1 cellular context compared by ENCODE assay signal in the genomic region with DNA sequence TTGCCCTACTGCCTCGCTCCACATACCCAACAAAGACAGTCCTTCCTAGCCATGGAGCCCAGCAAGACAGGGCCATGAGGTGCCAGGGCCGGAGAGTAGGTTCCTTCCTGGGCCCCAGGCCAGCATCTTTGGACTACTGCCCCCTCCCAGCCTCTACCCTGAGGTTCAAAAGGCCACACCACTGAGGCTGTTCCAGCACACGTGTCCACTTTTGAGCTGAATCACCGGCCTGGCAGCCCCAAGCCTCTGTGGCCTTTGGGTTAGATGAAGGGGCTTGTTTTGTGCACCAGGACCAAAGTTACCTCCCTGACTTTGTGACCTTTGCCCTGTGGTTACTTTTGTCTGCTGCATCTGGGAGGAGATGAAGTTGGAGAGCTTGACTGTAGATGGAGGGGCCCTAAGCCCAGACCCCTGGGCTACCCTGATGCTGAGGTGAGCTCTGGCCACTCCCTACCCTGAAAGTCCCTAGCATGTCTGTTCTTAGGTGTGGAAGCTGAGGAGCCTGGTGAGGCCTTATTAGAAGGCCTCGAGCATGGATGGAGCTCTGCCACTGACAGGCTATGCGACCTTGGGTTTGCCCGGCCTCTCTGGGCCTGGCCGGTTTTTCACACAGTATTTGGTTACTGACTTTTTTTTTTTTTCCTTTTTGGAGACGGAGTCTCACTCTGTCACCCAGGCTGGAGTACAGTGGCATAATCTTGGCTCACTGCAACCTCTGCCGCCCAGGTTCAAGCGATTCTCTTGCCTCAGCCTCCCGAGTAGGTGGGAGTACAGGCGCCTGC.
TF ChIP-seq lines count a peak whose summit lies in the region.

No MANE protein-coding gene starts in this region.

TF ChIP-seq in H1, 55 proteins besides CTCF, POLR2A, EP300 and RAD21:
- TF ChIP-seq, protein P1, sequence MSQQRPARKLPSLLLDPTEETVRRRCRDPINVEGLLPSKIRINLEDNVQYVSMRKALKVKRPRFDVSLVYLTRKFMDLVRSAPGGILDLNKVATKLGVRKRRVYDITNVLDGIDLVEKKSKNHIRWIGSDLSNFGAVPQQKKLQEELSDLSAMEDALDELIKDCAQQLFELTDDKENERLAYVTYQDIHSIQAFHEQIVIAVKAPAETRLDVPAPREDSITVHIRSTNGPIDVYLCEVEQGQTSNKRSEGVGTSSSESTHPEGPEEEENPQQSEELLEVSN (IDR thresholded peaks at IDR 0.05) = no peak
- TF ChIP-seq KDM4A (IDR thresholded peaks at IDR 0.05; ENCODE audit: low read depth, low read length, severe bottlenecking) (no peak), SP4 (IDR thresholded peaks at IDR 0.05; ENCODE audit: low read length) (no peak), RFX5 (IDR thresholded peaks at IDR 0.05; ENCODE audit: borderline replicate concordance, low read depth, low read length) (no peak), TAF7 (optimal IDR thresholded peaks at IDR 0.05; ENCODE audit: borderline replicate concordance, low read depth, low read length) (no peak)
- TF ChIP-seq, protein P2, sequence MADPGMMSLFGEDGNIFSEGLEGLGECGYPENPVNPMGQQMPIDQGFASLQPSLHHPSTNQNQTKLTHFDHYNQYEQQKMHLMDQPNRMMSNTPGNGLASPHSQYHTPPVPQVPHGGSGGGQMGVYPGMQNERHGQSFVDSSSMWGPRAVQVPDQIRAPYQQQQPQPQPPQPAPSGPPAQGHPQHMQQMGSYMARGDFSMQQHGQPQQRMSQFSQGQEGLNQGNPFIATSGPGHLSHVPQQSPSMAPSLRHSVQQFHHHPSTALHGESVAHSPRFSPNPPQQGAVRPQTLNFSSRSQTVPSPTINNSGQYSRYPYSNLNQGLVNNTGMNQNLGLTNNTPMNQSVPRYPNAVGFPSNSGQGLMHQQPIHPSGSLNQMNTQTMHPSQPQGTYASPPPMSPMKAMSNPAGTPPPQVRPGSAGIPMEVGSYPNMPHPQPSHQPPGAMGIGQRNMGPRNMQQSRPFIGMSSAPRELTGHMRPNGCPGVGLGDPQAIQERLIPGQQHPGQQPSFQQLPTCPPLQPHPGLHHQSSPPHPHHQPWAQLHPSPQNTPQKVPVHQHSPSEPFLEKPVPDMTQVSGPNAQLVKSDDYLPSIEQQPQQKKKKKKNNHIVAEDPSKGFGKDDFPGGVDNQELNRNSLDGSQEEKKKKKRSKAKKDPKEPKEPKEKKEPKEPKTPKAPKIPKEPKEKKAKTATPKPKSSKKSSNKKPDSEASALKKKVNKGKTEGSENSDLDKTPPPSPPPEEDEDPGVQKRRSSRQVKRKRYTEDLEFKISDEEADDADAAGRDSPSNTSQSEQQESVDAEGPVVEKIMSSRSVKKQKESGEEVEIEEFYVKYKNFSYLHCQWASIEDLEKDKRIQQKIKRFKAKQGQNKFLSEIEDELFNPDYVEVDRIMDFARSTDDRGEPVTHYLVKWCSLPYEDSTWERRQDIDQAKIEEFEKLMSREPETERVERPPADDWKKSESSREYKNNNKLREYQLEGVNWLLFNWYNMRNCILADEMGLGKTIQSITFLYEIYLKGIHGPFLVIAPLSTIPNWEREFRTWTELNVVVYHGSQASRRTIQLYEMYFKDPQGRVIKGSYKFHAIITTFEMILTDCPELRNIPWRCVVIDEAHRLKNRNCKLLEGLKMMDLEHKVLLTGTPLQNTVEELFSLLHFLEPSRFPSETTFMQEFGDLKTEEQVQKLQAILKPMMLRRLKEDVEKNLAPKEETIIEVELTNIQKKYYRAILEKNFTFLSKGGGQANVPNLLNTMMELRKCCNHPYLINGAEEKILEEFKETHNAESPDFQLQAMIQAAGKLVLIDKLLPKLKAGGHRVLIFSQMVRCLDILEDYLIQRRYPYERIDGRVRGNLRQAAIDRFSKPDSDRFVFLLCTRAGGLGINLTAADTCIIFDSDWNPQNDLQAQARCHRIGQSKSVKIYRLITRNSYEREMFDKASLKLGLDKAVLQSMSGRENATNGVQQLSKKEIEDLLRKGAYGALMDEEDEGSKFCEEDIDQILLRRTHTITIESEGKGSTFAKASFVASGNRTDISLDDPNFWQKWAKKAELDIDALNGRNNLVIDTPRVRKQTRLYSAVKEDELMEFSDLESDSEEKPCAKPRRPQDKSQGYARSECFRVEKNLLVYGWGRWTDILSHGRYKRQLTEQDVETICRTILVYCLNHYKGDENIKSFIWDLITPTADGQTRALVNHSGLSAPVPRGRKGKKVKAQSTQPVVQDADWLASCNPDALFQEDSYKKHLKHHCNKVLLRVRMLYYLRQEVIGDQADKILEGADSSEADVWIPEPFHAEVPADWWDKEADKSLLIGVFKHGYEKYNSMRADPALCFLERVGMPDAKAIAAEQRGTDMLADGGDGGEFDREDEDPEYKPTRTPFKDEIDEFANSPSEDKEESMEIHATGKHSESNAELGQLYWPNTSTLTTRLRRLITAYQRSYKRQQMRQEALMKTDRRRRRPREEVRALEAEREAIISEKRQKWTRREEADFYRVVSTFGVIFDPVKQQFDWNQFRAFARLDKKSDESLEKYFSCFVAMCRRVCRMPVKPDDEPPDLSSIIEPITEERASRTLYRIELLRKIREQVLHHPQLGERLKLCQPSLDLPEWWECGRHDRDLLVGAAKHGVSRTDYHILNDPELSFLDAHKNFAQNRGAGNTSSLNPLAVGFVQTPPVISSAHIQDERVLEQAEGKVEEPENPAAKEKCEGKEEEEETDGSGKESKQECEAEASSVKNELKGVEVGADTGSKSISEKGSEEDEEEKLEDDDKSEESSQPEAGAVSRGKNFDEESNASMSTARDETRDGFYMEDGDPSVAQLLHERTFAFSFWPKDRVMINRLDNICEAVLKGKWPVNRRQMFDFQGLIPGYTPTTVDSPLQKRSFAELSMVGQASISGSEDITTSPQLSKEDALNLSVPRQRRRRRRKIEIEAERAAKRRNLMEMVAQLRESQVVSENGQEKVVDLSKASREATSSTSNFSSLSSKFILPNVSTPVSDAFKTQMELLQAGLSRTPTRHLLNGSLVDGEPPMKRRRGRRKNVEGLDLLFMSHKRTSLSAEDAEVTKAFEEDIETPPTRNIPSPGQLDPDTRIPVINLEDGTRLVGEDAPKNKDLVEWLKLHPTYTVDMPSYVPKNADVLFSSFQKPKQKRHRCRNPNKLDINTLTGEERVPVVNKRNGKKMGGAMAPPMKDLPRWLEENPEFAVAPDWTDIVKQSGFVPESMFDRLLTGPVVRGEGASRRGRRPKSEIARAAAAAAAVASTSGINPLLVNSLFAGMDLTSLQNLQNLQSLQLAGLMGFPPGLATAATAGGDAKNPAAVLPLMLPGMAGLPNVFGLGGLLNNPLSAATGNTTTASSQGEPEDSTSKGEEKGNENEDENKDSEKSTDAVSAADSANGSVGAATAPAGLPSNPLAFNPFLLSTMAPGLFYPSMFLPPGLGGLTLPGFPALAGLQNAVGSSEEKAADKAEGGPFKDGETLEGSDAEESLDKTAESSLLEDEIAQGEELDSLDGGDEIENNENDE (IDR thresholded peaks at IDR 0.05; ENCODE audit: insufficient replicate concordance, low read length) = no peak
